Comparison of ENCODE assay signal across 12 cellular contexts in genomic region chr2:188937228-188938220, GRCh38. TPM values are rescaled to one million over a fixed set of nuclear protein-coding genes. Genes with fewer than 3 reads are reported as not detected.
A peak's percentile ranks its signal among the peaks of the same experiment; 100 is the strongest.
DNase-seq lines count a peak whose midpoint lies in the region; ATAC-seq, FAIRE-seq and TF ChIP-seq lines count a peak whose summit lies in the region.
"Had no signal": no experiment of that assay in that cellular context is flagged by ENCODE, and none has a peak within 500 bp of the region (broad histone marks: within the 10 kb centered on the region; RNA-seq: fewer than 3 reads in every experiment).

No MANE protein-coding gene starts in this region.

- H3K4me1 ChIP-seq in astrocyte (ENCODE audit: insufficient read depth, low read length) = no peaks in the 10 kb centered on the region

- H3K4me1 Mint-ChIP-seq in astrocyte (ENCODE audit: low read depth, unreplicated experiment) (peaks cover 5% of the 10 kb centered on the region), progenitor cell of endocrine pancreas (ENCODE audit: low read depth) (no peaks in the 10 kb centered on the region)
- no peaks in the 10 kb centered on the region for H3K4me1 Mint-ChIP-seq in T-helper 2 cell treated with Interferon-gamma antibody and Interleukin-4, amounts not matched to agents 5 μg/mL and 100 μg/mL, for 36 hours (ENCODE audit: low read depth)
- H3K4me1 Mint-ChIP-seq: activated CD4-positive, alpha-beta T cell treated with anti-CD3 and anti-CD28 coated beads for 36 hours had no signal

- H3K79me2 ChIP-seq in astrocyte (ENCODE audit: insufficient read depth, low read length) = no peaks in the 10 kb centered on the region

- no peak overlapping the region for H3K9ac ChIP-seq in astrocyte (ENCODE audit: low read length)

- H3K27ac Mint-ChIP-seq in astrocyte (ENCODE audit: unreplicated experiment) = no peak overlapping the region
- H3K27ac Mint-ChIP-seq in progenitor cell of endocrine pancreas = no peak overlapping the region
- no peak overlapping the region for H3K27ac Mint-ChIP-seq in T-helper 2 cell treated with Interferon-gamma antibody and Interleukin-4, amounts not matched to agents 5 μg/mL and 100 μg/mL, for 36 hours
- H3K27ac Mint-ChIP-seq: activated CD4-positive, alpha-beta T cell treated with anti-CD3 and anti-CD28 coated beads for 36 hours had no signal

- no peaks in the 10 kb centered on the region for H3K9me3 ChIP-seq in astrocyte (ENCODE audit: insufficient read depth, low read depth, low read length)

- H3K36me3 Mint-ChIP-seq in astrocyte (ENCODE audit: low read depth, unreplicated experiment) (no peaks in the 10 kb centered on the region), progenitor cell of endocrine pancreas (ENCODE audit: insufficient read depth) (no peaks in the 10 kb centered on the region)
- no peaks in the 10 kb centered on the region for H3K36me3 Mint-ChIP-seq in T-helper 2 cell treated with Interferon-gamma antibody and Interleukin-4, amounts not matched to agents 5 μg/mL and 100 μg/mL, for 36 hours (ENCODE audit: low read depth)

- no peak overlapping the region for H3K4me2 ChIP-seq in astrocyte (ENCODE audit: low read length)

- no peaks in the 10 kb centered on the region for H3K36me3 ChIP-seq in astrocyte (ENCODE audit: insufficient read depth, low read length)

- no peaks in the 10 kb centered on the region for H3K9me3 Mint-ChIP-seq in astrocyte (ENCODE audit: unreplicated experiment)
- H3K9me3 Mint-ChIP-seq in progenitor cell of endocrine pancreas (ENCODE audit: low read depth) = no peaks in the 10 kb centered on the region
- H3K9me3 Mint-ChIP-seq in T-helper 2 cell treated with Interferon-gamma antibody and Interleukin-4, amounts not matched to agents 5 μg/mL and 100 μg/mL, for 36 hours = no peaks in the 10 kb centered on the region

- DNase-seq in COLO829 (ENCODE audit: low spot score) (peak; percentile 11), astrocyte (ENCODE audit: low read depth) (peak; percentile 47), Right ventricle myocardium superior (no peak), skeletal muscle cell (ENCODE audit: low read depth) (peak; percentile 85), progenitor cell of endocrine pancreas (ENCODE audit: low spot score, unreplicated experiment) (no peak), ACHN (no peak)
- no peak for DNase-seq in activated CD4-positive, CD25-positive, alpha-beta regulatory T cell treated with anti-CD3 and anti-CD28 coated beads, Interleukin-2, amount 50 U/mL, for 72 hours
- DNase-seq in T-helper 2 cell treated with Interferon-gamma antibody and Interleukin-4, amounts not matched to agents 5 μg/mL and 100 μg/mL, for 36 hours (ENCODE audit: low spot score) = no peak
- DNase-seq: activated CD4-positive, alpha-beta T cell treated with anti-CD3 and anti-CD28 coated beads for 36 hours; activated effector memory CD4-positive, alpha-beta T cell treated with anti-CD3 and anti-CD28 coated beads, Interleukin-2, amount 50 U/mL, for 16 hours; NCI-H510A treated with DMSO at 0.1 percent for 48 hours; SHP77 treated with DMSO at 0.1 percent for 48 hours had no signal

- H3K27me3 Mint-ChIP-seq in astrocyte (ENCODE audit: low read depth, unreplicated experiment) (no peaks in the 10 kb centered on the region), progenitor cell of endocrine pancreas (no peaks in the 10 kb centered on the region)
- H3K27me3 Mint-ChIP-seq in T-helper 2 cell treated with Interferon-gamma antibody and Interleukin-4, amounts not matched to agents 5 μg/mL and 100 μg/mL, for 36 hours (ENCODE audit: low read depth) = no peaks in the 10 kb centered on the region
- H3K27me3 Mint-ChIP-seq: activated CD4-positive, alpha-beta T cell treated with anti-CD3 and anti-CD28 coated beads for 36 hours had no signal

- peak; percentile 86 for ATAC-seq in Right ventricle myocardium superior (ENCODE audit: poor library complexity)
- ATAC-seq: activated CD4-positive, alpha-beta T cell treated with anti-CD3 and anti-CD28 coated beads for 36 hours had no signal

- no peak for FAIRE-seq in astrocyte (lab: Jason Lieb, UNC)

- H4K20me1 ChIP-seq in astrocyte (ENCODE audit: insufficient read depth, low read length) = no peaks in the 10 kb centered on the region

- TF ChIP-seq CTCF in astrocyte (IDR thresholded peaks at IDR 0.05; ENCODE audit: insufficient read depth, low read depth, low read length) (no peak), progenitor cell of endocrine pancreas (IDR thresholded peaks at IDR 0.05; ENCODE audit: unreplicated experiment) (no peak)

- in situ Hi-C loops in ACHN (cut with HindIII; ENCODE audit: low pct_ligation_motif_present, low pct_unique_long_range_greater_than_20kb, low sequenced_read_pairs) = no loop called here

- no peak overlapping the region for H3K27ac ChIP-seq in astrocyte (ENCODE audit: low read depth, low read length)

- H3K27me3 ChIP-seq in astrocyte (ENCODE audit: insufficient read depth, low read length) = no peaks in the 10 kb centered on the region

- H3K4me3 Mint-ChIP-seq in astrocyte (ENCODE audit: unreplicated experiment) = no peak overlapping the region
- H3K4me3 Mint-ChIP-seq in progenitor cell of endocrine pancreas (ENCODE audit: low read depth) = no peak overlapping the region
- no peak overlapping the region for H3K4me3 Mint-ChIP-seq in T-helper 2 cell treated with Interferon-gamma antibody and Interleukin-4, amounts not matched to agents 5 μg/mL and 100 μg/mL, for 36 hours
- H3K4me3 Mint-ChIP-seq: activated CD4-positive, alpha-beta T cell treated with anti-CD3 and anti-CD28 coated beads for 36 hours had no signal

- H3K4me3 ChIP-seq in astrocyte (ENCODE audit: insufficient read depth, low read depth, low read length) (no peak overlapping the region), skeletal muscle cell (ENCODE audit: low read depth, low read length) (no peak overlapping the region)

- intact Hi-C loops in Right ventricle myocardium superior (cut with DNase I) = no loop called here

- no peak overlapping the region for H2AFZ ChIP-seq in astrocyte (ENCODE audit: low read depth, low read length)

RNA-seq across cellular contexts. Expression of gene COL3A1, which starts 36.6 kb away (rescaled TPM):
- total RNA-seq in astrocyte = 350 and 458 TPM in 2 replicates
- total RNA-seq in Right ventricle myocardium superior = 47.0 TPM
- total RNA-seq in progenitor cell of endocrine pancreas = 15.5 and 30.4 TPM in 2 replicates

Comparison
In these comparisons a context has a peak if more than half of its experiments do, and no peak if none do; other contexts are left out.
1. DNase-seq: peak in COLO829 (single experiment), astrocyte (single experiment) and skeletal muscle cell (single experiment); none in Right ventricle myocardium superior (single experiment), activated CD4-positive, CD25-positive, alpha-beta regulatory T cell treated with anti-CD3 and anti-CD28 coated beads, Interleukin-2, amount 50 U/mL, for 72 hours (single experiment), progenitor cell of endocrine pancreas (single experiment), ACHN (single experiment) and T-helper 2 cell treated with Interferon-gamma antibody and Interleukin-4, amounts not matched to agents 5 μg/mL and 100 μg/mL, for 36 hours (single experiment).